Comparison of ENCODE assay signal across 1 cellular context in the genomic region with DNA sequence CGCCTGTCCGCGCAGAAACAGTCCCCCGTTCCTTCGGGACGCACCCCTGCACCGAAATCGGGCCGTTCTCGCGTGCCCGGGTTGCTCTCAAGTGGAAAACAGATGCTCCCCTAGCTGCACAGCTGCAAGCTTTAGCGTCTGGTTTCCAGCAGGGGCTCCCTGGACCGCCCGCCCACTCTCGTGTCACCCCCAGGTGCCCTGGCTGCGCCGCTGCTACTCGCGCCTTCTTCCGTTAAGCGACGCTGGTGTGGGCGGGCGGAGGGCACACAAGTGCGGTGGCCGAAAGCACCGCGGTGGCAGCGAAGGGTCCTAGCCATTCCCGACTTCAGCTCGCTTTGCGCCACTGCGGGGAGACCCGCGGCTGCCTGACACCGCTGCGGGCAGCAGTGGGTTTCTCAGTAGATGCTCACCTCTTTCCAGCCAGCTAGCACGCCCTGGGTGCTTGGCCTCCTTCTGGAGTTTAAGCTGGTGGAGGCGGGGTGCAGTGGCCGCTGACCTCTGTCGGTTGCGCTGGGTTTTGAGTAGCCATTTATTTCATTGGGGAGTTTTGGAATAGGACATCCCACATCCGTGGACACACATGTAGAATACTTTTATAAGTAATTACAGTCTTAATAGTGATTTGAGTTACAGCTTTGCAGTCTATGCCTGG.
TF ChIP-seq lines count a peak whose summit lies in the region.

No MANE protein-coding gene starts in this region.

TF ChIP-seq in HepG2, 621 proteins besides CTCF, POLR2A, EP300 and RAD21 (continued from another document and continues in another):
- TF ChIP-seq, protein P1, sequence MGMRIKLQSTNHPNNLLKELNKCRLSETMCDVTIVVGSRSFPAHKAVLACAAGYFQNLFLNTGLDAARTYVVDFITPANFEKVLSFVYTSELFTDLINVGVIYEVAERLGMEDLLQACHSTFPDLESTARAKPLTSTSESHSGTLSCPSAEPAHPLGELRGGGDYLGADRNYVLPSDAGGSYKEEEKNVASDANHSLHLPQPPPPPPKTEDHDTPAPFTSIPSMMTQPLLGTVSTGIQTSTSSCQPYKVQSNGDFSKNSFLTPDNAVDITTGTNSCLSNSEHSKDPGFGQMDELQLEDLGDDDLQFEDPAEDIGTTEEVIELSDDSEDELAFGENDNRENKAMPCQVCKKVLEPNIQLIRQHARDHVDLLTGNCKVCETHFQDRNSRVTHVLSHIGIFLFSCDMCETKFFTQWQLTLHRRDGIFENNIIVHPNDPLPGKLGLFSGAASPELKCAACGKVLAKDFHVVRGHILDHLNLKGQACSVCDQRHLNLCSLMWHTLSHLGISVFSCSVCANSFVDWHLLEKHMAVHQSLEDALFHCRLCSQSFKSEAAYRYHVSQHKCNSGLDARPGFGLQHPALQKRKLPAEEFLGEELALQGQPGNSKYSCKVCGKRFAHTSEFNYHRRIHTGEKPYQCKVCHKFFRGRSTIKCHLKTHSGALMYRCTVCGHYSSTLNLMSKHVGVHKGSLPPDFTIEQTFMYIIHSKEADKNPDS (CRISPR knock-in tag; IDR thresholded peaks at IDR 0.05): no peak
- TF ChIP-seq, protein P2, sequence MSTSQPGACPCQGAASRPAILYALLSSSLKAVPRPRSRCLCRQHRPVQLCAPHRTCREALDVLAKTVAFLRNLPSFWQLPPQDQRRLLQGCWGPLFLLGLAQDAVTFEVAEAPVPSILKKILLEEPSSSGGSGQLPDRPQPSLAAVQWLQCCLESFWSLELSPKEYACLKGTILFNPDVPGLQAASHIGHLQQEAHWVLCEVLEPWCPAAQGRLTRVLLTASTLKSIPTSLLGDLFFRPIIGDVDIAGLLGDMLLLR (CRISPR knock-in tag; IDR thresholded peaks at IDR 0.05): peak; percentile 57; the same call in 1 of the 2 replicates
- TF ChIP-seq ZZZ3 (CRISPR knock-in tag; IDR thresholded peaks at IDR 0.05; ENCODE audit: borderline replicate concordance) (no peak), ZNF615 (CRISPR knock-in tag; IDR thresholded peaks at IDR 0.05; ENCODE audit: borderline replicate concordance) (no peak), ZNF256 (CRISPR knock-in tag; conservative IDR thresholded peaks at IDR 0.05) (0 out of 2 replicates have a peak, but pooled peaks have one; percentile 53), JUNB (CRISPR knock-in tag; IDR thresholded peaks at IDR 0.05; ENCODE audit: borderline replicate concordance) (no peak), MAF1 (CRISPR knock-in tag; IDR thresholded peaks at IDR 0.05; ENCODE audit: borderline replicate concordance) (no peak), HNRNPH1 (optimal IDR thresholded peaks at IDR 0.05; ENCODE audit: low read depth, low read length) (no peak), POLR2AphosphoS2 (IDR thresholded peaks at IDR 0.05; ENCODE audit: low read depth, low read length) (no peak), NCOA1 (CRISPR knock-in tag; IDR thresholded peaks at IDR 0.05) (no peak), RELA (CRISPR knock-in tag; IDR thresholded peaks at IDR 0.05) (no peak), ZNF816 (CRISPR knock-in tag; IDR thresholded peaks at IDR 0.05; ENCODE audit: borderline replicate concordance) (no peak), MED1 (CRISPR knock-in tag; IDR thresholded peaks at IDR 0.05) (peak; percentile 16; the same call in 1 of the 2 replicates), MYC (CRISPR knock-in tag; IDR thresholded peaks at IDR 0.05; ENCODE audit: borderline replicate concordance) (peak; percentile 73; the same call in 1 of the 2 replicates), ZNF383 (CRISPR knock-in tag; IDR thresholded peaks at IDR 0.05; ENCODE audit: borderline replicate concordance) (no peak), ZNF354B (CRISPR knock-in tag; IDR thresholded peaks at IDR 0.05) (no peak), ZNF335 (CRISPR knock-in tag; IDR thresholded peaks at IDR 0.05) (peak; percentile 59), ZMAT3 (CRISPR knock-in tag; conservative IDR thresholded peaks at IDR 0.05) (no peak), PHF21A (CRISPR knock-in tag; IDR thresholded peaks at IDR 0.05) (peak; percentile 46; the same call in 1 of the 2 replicates), TSC22D2 (CRISPR knock-in tag; IDR thresholded peaks at IDR 0.05; ENCODE audit: borderline replicate concordance) (no peak), CCAR2 (optimal IDR thresholded peaks at IDR 0.05; ENCODE audit: low read depth, low read length) (no peak), SETDB1 (CRISPR knock-in tag; IDR thresholded peaks at IDR 0.05; ENCODE audit: borderline replicate concordance) (no peak), PTBP1 (IDR thresholded peaks at IDR 0.05; ENCODE audit: low read depth, low read length, poor library complexity, severe bottlenecking) (no peak), AGO1 (IDR thresholded peaks at IDR 0.05; ENCODE audit: low read depth, low read length, poor library complexity, severe bottlenecking) (no peak), ZNF891 (CRISPR knock-in tag; IDR thresholded peaks at IDR 0.05) (peak; percentile 92), YEATS4 (CRISPR knock-in tag; IDR thresholded peaks at IDR 0.05; ENCODE audit: borderline replicate concordance) (peak; percentile 38; the same call in 1 of the 2 replicates)
- TF ChIP-seq, protein P3, sequence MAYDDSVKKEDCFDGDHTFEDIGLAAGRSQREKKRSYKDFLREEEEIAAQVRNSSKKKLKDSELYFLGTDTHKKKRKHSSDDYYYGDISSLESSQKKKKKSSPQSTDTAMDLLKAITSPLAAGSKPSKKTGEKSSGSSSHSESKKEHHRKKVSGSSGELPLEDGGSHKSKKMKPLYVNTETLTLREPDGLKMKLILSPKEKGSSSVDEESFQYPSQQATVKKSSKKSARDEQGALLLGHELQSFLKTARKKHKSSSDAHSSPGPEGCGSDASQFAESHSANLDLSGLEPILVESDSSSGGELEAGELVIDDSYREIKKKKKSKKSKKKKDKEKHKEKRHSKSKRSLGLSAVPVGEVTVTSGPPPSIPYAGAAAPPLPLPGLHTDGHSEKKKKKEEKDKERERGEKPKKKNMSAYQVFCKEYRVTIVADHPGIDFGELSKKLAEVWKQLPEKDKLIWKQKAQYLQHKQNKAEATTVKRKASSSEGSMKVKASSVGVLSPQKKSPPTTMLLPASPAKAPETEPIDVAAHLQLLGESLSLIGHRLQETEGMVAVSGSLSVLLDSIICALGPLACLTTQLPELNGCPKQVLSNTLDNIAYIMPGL (CRISPR knock-in tag; IDR thresholded peaks at IDR 0.05; ENCODE audit: borderline replicate concordance in 1 of 2, low read depth in 1 of 2): peak; percentile 78 to 81; a peak in 3 of 4 replicates
- TF ChIP-seq, protein P4, sequence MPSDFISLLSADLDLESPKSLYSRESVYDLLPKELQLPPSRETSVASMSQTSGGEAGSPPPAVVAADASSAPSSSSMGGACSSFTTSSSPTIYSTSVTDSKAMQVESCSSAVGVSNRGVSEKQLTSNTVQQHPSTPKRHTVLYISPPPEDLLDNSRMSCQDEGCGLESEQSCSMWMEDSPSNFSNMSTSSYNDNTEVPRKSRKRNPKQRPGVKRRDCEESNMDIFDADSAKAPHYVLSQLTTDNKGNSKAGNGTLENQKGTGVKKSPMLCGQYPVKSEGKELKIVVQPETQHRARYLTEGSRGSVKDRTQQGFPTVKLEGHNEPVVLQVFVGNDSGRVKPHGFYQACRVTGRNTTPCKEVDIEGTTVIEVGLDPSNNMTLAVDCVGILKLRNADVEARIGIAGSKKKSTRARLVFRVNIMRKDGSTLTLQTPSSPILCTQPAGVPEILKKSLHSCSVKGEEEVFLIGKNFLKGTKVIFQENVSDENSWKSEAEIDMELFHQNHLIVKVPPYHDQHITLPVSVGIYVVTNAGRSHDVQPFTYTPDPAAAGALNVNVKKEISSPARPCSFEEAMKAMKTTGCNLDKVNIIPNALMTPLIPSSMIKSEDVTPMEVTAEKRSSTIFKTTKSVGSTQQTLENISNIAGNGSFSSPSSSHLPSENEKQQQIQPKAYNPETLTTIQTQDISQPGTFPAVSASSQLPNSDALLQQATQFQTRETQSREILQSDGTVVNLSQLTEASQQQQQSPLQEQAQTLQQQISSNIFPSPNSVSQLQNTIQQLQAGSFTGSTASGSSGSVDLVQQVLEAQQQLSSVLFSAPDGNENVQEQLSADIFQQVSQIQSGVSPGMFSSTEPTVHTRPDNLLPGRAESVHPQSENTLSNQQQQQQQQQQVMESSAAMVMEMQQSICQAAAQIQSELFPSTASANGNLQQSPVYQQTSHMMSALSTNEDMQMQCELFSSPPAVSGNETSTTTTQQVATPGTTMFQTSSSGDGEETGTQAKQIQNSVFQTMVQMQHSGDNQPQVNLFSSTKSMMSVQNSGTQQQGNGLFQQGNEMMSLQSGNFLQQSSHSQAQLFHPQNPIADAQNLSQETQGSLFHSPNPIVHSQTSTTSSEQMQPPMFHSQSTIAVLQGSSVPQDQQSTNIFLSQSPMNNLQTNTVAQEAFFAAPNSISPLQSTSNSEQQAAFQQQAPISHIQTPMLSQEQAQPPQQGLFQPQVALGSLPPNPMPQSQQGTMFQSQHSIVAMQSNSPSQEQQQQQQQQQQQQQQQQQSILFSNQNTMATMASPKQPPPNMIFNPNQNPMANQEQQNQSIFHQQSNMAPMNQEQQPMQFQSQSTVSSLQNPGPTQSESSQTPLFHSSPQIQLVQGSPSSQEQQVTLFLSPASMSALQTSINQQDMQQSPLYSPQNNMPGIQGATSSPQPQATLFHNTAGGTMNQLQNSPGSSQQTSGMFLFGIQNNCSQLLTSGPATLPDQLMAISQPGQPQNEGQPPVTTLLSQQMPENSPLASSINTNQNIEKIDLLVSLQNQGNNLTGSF (CRISPR knock-in tag; IDR thresholded peaks at IDR 0.05): peak; percentile 62; the same call in 1 of the 2 replicates
- TF ChIP-seq, protein P5, sequence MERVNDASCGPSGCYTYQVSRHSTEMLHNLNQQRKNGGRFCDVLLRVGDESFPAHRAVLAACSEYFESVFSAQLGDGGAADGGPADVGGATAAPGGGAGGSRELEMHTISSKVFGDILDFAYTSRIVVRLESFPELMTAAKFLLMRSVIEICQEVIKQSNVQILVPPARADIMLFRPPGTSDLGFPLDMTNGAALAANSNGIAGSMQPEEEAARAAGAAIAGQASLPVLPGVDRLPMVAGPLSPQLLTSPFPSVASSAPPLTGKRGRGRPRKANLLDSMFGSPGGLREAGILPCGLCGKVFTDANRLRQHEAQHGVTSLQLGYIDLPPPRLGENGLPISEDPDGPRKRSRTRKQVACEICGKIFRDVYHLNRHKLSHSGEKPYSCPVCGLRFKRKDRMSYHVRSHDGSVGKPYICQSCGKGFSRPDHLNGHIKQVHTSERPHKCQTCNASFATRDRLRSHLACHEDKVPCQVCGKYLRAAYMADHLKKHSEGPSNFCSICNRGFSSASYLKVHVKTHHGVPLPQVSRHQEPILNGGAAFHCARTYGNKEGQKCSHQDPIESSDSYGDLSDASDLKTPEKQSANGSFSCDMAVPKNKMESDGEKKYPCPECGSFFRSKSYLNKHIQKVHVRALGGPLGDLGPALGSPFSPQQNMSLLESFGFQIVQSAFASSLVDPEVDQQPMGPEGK (CRISPR knock-in tag; IDR thresholded peaks at IDR 0.05): peak; percentile 2; the same call in 1 of the 2 replicates
- TF ChIP-seq, protein P6, sequence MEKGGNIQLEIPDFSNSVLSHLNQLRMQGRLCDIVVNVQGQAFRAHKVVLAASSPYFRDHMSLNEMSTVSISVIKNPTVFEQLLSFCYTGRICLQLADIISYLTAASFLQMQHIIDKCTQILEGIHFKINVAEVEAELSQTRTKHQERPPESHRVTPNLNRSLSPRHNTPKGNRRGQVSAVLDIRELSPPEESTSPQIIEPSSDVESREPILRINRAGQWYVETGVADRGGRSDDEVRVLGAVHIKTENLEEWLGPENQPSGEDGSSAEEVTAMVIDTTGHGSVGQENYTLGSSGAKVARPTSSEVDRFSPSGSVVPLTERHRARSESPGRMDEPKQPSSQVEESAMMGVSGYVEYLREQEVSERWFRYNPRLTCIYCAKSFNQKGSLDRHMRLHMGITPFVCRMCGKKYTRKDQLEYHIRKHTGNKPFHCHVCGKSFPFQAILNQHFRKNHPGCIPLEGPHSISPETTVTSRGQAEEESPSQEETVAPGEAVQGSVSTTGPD (CRISPR knock-in tag; IDR thresholded peaks at IDR 0.05): no peak
- TF ChIP-seq, protein P7, sequence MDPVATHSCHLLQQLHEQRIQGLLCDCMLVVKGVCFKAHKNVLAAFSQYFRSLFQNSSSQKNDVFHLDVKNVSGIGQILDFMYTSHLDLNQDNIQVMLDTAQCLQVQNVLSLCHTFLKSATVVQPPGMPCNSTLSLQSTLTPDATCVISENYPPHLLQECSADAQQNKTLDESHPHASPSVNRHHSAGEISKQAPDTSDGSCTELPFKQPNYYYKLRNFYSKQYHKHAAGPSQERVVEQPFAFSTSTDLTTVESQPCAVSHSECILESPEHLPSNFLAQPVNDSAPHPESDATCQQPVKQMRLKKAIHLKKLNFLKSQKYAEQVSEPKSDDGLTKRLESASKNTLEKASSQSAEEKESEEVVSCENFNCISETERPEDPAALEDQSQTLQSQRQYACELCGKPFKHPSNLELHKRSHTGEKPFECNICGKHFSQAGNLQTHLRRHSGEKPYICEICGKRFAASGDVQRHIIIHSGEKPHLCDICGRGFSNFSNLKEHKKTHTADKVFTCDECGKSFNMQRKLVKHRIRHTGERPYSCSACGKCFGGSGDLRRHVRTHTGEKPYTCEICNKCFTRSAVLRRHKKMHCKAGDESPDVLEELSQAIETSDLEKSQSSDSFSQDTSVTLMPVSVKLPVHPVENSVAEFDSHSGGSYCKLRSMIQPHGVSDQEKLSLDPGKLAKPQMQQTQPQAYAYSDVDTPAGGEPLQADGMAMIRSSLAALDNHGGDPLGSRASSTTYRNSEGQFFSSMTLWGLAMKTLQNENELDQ (CRISPR knock-in tag; IDR thresholded peaks at IDR 0.05; ENCODE audit: borderline replicate concordance): no peak
- TF ChIP-seq, protein P8, sequence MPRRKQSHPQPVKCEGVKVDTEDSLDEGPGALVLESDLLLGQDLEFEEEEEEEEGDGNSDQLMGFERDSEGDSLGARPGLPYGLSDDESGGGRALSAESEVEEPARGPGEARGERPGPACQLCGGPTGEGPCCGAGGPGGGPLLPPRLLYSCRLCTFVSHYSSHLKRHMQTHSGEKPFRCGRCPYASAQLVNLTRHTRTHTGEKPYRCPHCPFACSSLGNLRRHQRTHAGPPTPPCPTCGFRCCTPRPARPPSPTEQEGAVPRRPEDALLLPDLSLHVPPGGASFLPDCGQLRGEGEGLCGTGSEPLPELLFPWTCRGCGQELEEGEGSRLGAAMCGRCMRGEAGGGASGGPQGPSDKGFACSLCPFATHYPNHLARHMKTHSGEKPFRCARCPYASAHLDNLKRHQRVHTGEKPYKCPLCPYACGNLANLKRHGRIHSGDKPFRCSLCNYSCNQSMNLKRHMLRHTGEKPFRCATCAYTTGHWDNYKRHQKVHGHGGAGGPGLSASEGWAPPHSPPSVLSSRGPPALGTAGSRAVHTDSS (CRISPR knock-in tag; conservative IDR thresholded peaks at IDR 0.05): no peak
- TF ChIP-seq, protein P9, sequence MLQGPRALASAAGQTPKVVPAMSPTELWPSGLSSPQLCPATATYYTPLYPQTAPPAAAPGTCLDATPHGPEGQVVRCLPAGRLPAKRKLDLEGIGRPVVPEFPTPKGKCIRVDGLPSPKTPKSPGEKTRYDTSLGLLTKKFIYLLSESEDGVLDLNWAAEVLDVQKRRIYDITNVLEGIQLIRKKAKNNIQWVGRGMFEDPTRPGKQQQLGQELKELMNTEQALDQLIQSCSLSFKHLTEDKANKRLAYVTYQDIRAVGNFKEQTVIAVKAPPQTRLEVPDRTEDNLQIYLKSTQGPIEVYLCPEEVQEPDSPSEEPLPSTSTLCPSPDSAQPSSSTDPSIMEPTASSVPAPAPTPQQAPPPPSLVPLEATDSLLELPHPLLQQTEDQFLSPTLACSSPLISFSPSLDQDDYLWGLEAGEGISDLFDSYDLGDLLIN (CRISPR knock-in tag; IDR thresholded peaks at IDR 0.05; ENCODE audit: borderline replicate concordance): no peak
